ENCODE assay signal across 15 cellular contexts in the genomic region with DNA sequence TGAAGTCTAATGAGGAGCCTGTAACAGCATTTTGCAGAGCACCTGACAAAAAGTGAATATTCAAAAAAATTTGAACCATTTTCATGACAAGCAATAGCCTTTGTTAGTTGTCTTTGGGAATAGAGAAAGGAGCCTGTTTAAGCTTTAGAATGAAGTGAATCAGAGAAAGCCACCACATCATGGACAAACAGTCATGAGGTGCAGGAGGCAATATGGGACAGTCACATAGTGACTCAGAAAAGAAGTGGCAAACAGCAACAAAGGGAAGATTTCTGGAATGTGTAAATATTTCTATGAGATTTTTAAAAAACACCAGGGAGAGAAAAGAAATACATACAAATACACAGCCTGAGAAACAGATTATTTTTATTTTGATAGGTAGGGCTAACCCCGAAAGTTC.
"Had no signal": no experiment of that assay in that cellular context is flagged by ENCODE, and none has a peak within 500 bp of the region (broad histone marks: within the 10 kb centered on the region; RNA-seq: fewer than 3 reads in every experiment).

No MANE protein-coding gene starts in this region.

- DNase-seq: activated CD4-positive, alpha-beta T cell treated with anti-CD3 and anti-CD28 coated beads for 36 hours; activated CD4-positive, alpha-beta T cell treated with anti-CD3 and anti-CD28 coated beads, Interleukin-2, amount 50 U/mL, for 48 hours; activated naive CD4-positive, alpha-beta T cell treated with Interleukin-2 at 50 U/mL for 16 hours; activated T-cell treated with anti-CD3 and anti-CD28 coated beads for 4 hours; anterior cingulate cortex; colonic mucosa; endodermal cell; erythroblast; heart left ventricle; mesenchymal stem cell; mucosa of descending colon; naive B cell; trophoblast cell had no signal

- H3K27me3 ChIP-seq: colonic mucosa, gastroesophageal sphincter, heart left ventricle, right atrium auricular region had no signal

- H3K36me3 ChIP-seq: colonic mucosa, gastroesophageal sphincter had no signal

- H3K27ac ChIP-seq: colonic mucosa, gastroesophageal sphincter had no signal

- ATAC-seq: activated CD4-positive, alpha-beta T cell treated with anti-CD3 and anti-CD28 coated beads for 36 hours; gastroesophageal sphincter; heart left ventricle; mucosa of descending colon had no signal

- H3K4me3 ChIP-seq: colonic mucosa, gastroesophageal sphincter, mucosa of descending colon, right atrium auricular region had no signal

- H3K4me1 ChIP-seq: colonic mucosa, gastroesophageal sphincter had no signal

- H3K9me3 ChIP-seq: colonic mucosa, gastroesophageal sphincter, heart left ventricle, mucosa of descending colon, right atrium auricular region had no signal
